In genomic region chr1:25902462-25902861, GRCh38 we compare ENCODE assay signal across 2 cellular contexts.
TF ChIP-seq lines count a peak whose summit lies in the region.

No MANE protein-coding gene starts in this region.

TF ChIP-seq in GM23338, 12 proteins besides CTCF, POLR2A, EP300 and RAD21:
- no peak for TF ChIP-seq EZH2phosphoT487 (IDR thresholded peaks at IDR 0.05; ENCODE audit: unreplicated experiment)

TF ChIP-seq in K562, 482 proteins besides CTCF, POLR2A, EP300 and RAD21:
- TF ChIP-seq ZNF263 (CRISPR knock-in tag; IDR thresholded peaks at IDR 0.05; ENCODE audit: borderline replicate concordance) (no peak), PHB2 (IDR thresholded peaks at IDR 0.05; ENCODE audit: low read depth) (no peak), E2F3 (CRISPR knock-in tag; IDR thresholded peaks at IDR 0.05) (no peak), ZFP30 (CRISPR knock-in tag; IDR thresholded peaks at IDR 0.05; ENCODE audit: borderline replicate concordance) (no peak), NFATC3 (IDR thresholded peaks at IDR 0.05) (no peak), NCOR1 (IDR thresholded peaks at IDR 0.05) (no peak), ZNF696 (CRISPR knock-in tag; conservative IDR thresholded peaks at IDR 0.05) (no peak), ZNF830 (CRISPR knock-in tag; IDR thresholded peaks at IDR 0.05) (no peak), ZNF165 (CRISPR knock-in tag; IDR thresholded peaks at IDR 0.05; ENCODE audit: borderline replicate concordance) (no peak), BRCA1 (IDR thresholded peaks at IDR 0.05) (no peak), BRCA1 (CRISPR knock-in tag; IDR thresholded peaks at IDR 0.05) (no peak), CCAR2 (IDR thresholded peaks at IDR 0.05; ENCODE audit: low read depth, low read length) (no peak), ILK (tag; IDR thresholded peaks at IDR 0.05; ENCODE audit: borderline replicate concordance, low read depth) (no peak)
